In genomic region chr6:33217681-33218080, GRCh38 we compare ENCODE assay signal across 17 cellular contexts. TPM values are rescaled to one million over a fixed set of nuclear protein-coding genes. Genes with fewer than 3 reads are reported as not detected.
DNase-seq lines count a peak whose midpoint lies in the region; ATAC-seq and TF ChIP-seq lines count a peak whose summit lies in the region.
"Had no signal": no experiment of that assay in that cellular context is flagged by ENCODE, and none has a peak within 500 bp of the region (broad histone marks: within the 10 kb centered on the region; RNA-seq: fewer than 3 reads in every experiment).

No MANE protein-coding gene starts in this region.

- peaks cover 9% of the 10 kb centered on the region for H3K4me1 ChIP-seq in mammary epithelial cell (ENCODE audit: insufficient read depth, low read length)
- H3K4me1 ChIP-seq in breast epithelium: no peaks in the 10 kb centered on the region
- H3K4me1 ChIP-seq in sigmoid colon: peaks cover 0 to 14% (median 13%) of the 10 kb centered on the region in 4 donors

- BruUV-seq in mammary epithelial cell (replicated peaks; lab: Mats Ljungman, UMichigan): no TSS peak

- H3K4me3 ChIP-seq in mammary epithelial cell (replicated peaks in 1 of 3; ENCODE audit: insufficient read depth in 1 of 3, low read depth in 2 of 3, low read length in 3 of 3): no peak overlapping the region
- H3K4me3 ChIP-seq in breast epithelium: no peak overlapping the region
- no peak overlapping the region for H3K4me3 ChIP-seq in sigmoid colon

- dilution Hi-C loops in mammary epithelial cell (cut with HindIII; ENCODE audit: low sequenced_read_pairs): no loop called here

- no peaks in the 10 kb centered on the region for H4K20me1 ChIP-seq in mammary epithelial cell (ENCODE audit: insufficient read depth, low read length)

- TF ChIP-seq POLR2A in breast epithelium (IDR thresholded peaks at IDR 0.05) (no peak), sigmoid colon (IDR thresholded peaks at IDR 0.05) (no peak)

- DNase-seq in mammary epithelial cell (peak; percentile 30), breast epithelium (ENCODE audit: low spot score in 2 of 2) (no peak), M059J (ENCODE audit: low read depth) (peak; percentile 57), epithelial cell of prostate (ENCODE audit: low read depth, low spot score) (no peak), sigmoid colon (peak; percentile 38), SIG-M5 treated with dmso at 0.1 percent for 504 hours (lab: John Stamatoyannopoulos, UW; ENCODE audit: unreplicated experiment) (no peak), T-helper 2 cell (no peak)
- no peak for DNase-seq in stimulated activated naive B cell treated with anti-CD40 and anti-IgM and Interleukin-4, amounts not matched to agents 10 μg/mL and 1 μg/mL and 100 μg/mL, for 72 hours
- DNase-seq: CD4-positive, alpha-beta T cell; DMS79; NCI-H1105; NCI-H2081; NCI-H774; OCI-M1; RPMI8226; SHP77 treated with DMSO at 0.1 percent for 48 hours had no signal

- no peak overlapping the region for H3K9ac ChIP-seq in mammary epithelial cell (ENCODE audit: insufficient read depth, low read length)

- TF ChIP-seq EP300 in sigmoid colon (IDR thresholded peaks at IDR 0.05): no peak

- 73% methylated on average over 3 of the region's 3 CpGs for WGBS in mammary epithelial cell (ENCODE audit: low coverage, missing lambda C conversion rate)
- 65 to 76% methylated on average over 3 of the region's 3 CpGs for WGBS in sigmoid colon, 2 donors

- peaks cover 5% of the 10 kb centered on the region for H3K27me3 ChIP-seq in mammary epithelial cell (ENCODE audit: insufficient read depth, low read length)
- no peaks in the 10 kb centered on the region for H3K27me3 ChIP-seq in breast epithelium
- H3K27me3 ChIP-seq in sigmoid colon: no peaks in the 10 kb centered on the region

- H3K27ac Mint-ChIP-seq in stimulated activated naive B cell treated with anti-CD40 and anti-IgM and Interleukin-4, amounts not matched to agents 10 μg/mL and 1 μg/mL and 100 μg/mL, for 72 hours: no peak overlapping the region
- H3K27ac Mint-ChIP-seq: CD4-positive, alpha-beta T cell had no signal

- H3K79me2 ChIP-seq in mammary epithelial cell (ENCODE audit: insufficient read depth, low read length): no peaks in the 10 kb centered on the region

- H3K9me3 ChIP-seq in mammary epithelial cell (replicated peaks; ENCODE audit: insufficient read depth, low read length) (no peaks in the 10 kb centered on the region), breast epithelium (no peaks in the 10 kb centered on the region), sigmoid colon (no peaks in the 10 kb centered on the region)

- H3K9me3 Mint-ChIP-seq in stimulated activated naive B cell treated with anti-CD40 and anti-IgM and Interleukin-4, amounts not matched to agents 10 μg/mL and 1 μg/mL and 100 μg/mL, for 72 hours: no peaks in the 10 kb centered on the region
- H3K9me3 Mint-ChIP-seq: CD4-positive, alpha-beta T cell had no signal

- H3K4me3 Mint-ChIP-seq in stimulated activated naive B cell treated with anti-CD40 and anti-IgM and Interleukin-4, amounts not matched to agents 10 μg/mL and 1 μg/mL and 100 μg/mL, for 72 hours: no peak overlapping the region
- H3K4me3 Mint-ChIP-seq: CD4-positive, alpha-beta T cell had no signal

- in situ Hi-C loops in mammary epithelial cell (cut with MboI; ENCODE audit: low sequenced_read_pairs in 2 of 2): no loop called here

- intact Hi-C loops in mammary epithelial cell (cut with micrococcal nuclease) (no loop called here), breast epithelium (cut with DNase I; ENCODE audit: low total_unique reads) (no loop called here), sigmoid colon (cut with DNase I) (no loop called here)

- no peak for ATAC-seq in stimulated activated naive B cell treated with anti-CD40 and anti-IgM and Interleukin-4, amounts not matched to agents 10 μg/mL and 1 μg/mL and 100 μg/mL, for 72 hours (replicated peaks)
- ATAC-seq: SK-N-SH treated with all-trans-retinoic acid at 6 μM for 48 hours had no signal

- no peak for TF ChIP-seq CTCF in mammary epithelial cell (conservative IDR thresholded peaks at IDR 0.05 in 1 of 2, IDR thresholded peaks at IDR 0.05 in 1 of 2; ENCODE audit: extremely low read depth in 1 of 2, insufficient read depth in 1 of 2, low read depth in 1 of 2, low read length in 2 of 2)
- no peak for TF ChIP-seq CTCF in breast epithelium (IDR thresholded peaks at IDR 0.05)
- TF ChIP-seq CTCF in sigmoid colon (IDR thresholded peaks at IDR 0.05): no peak

- no peak overlapping the region for H3K4me2 ChIP-seq in mammary epithelial cell (ENCODE audit: insufficient read depth, low read depth, low read length)

- CTCF ChIA-PET in mammary epithelial cell (lab: Charles Lee; ENCODE audit: low non-redundant PET): no interaction called here

- no peaks in the 10 kb centered on the region for H3K36me3 ChIP-seq in mammary epithelial cell (ENCODE audit: insufficient read depth, low read length)
- no peaks in the 10 kb centered on the region for H3K36me3 ChIP-seq in breast epithelium
- no peaks in the 10 kb centered on the region for H3K36me3 ChIP-seq in sigmoid colon

- H3K36me3 Mint-ChIP-seq in stimulated activated naive B cell treated with anti-CD40 and anti-IgM and Interleukin-4, amounts not matched to agents 10 μg/mL and 1 μg/mL and 100 μg/mL, for 72 hours: peaks cover 3 to 8% of the 10 kb centered on the region in 2 donors

- peaks cover 61 to 62% of the 10 kb centered on the region in 2 donors for H3K27me3 Mint-ChIP-seq in stimulated activated naive B cell treated with anti-CD40 and anti-IgM and Interleukin-4, amounts not matched to agents 10 μg/mL and 1 μg/mL and 100 μg/mL, for 72 hours

- no peak overlapping the region for H2AFZ ChIP-seq in mammary epithelial cell (ENCODE audit: low read depth, low read length)

- H3K4me1 Mint-ChIP-seq in stimulated activated naive B cell treated with anti-CD40 and anti-IgM and Interleukin-4, amounts not matched to agents 10 μg/mL and 1 μg/mL and 100 μg/mL, for 72 hours: peaks cover 16 to 17% of the 10 kb centered on the region in 2 donors

- no peak overlapping the region for H3K27ac ChIP-seq in mammary epithelial cell (ENCODE audit: insufficient read depth, low read depth, low read length)
- H3K27ac ChIP-seq in breast epithelium: no peak overlapping the region
- peak overlapping the region; percentile 58 for H3K27ac ChIP-seq in epithelial cell of prostate
- H3K27ac ChIP-seq in sigmoid colon: no peak overlapping the region

RNA-seq across cellular contexts. Expression of gene RING1, which starts 9.4 kb away (rescaled TPM):
- 10 to 100 TPM; 13.0 to 31.8 TPM for total RNA-seq in mammary epithelial cell
- polyA plus RNA-seq in mammary epithelial cell: 17.0 TPM
- 22.9 TPM for polyA minus RNA-seq in mammary epithelial cell
- total RNA-seq in breast epithelium: 10 to 100 TPM; 11.8 to 20.6 (median 19.5) TPM
- total RNA-seq in M059J (2014; rRNA removed; shearing (Covaris generic)): 44.2 and 48.5 TPM in 2 replicates
- 10 to 100 TPM; 13.2 to 18.1 (median 17.1) TPM for total RNA-seq in sigmoid colon
- polyA plus RNA-seq in sigmoid colon: 10 to 100 TPM; 27.7 to 36.0 (median 32.7) TPM

RNA-seq across cellular contexts. Expression of gene HSD17B8, which starts 13.2 kb away (rescaled TPM):
- total RNA-seq in mammary epithelial cell (10 to 100 TPM in 1 of 2 donors, 1 to 10 TPM in 1; 4.7 to 16.0 TPM), breast epithelium (10 to 100 TPM; 17.0 to 33.8 (median 18.4) TPM), sigmoid colon (10 to 100 TPM in 3 of 4 donors, not detected in 1; 17.3 to 19.0 (median 18.9) TPM)
- polyA plus RNA-seq in mammary epithelial cell (25.7 TPM), sigmoid colon (10 to 100 TPM; 18.6 to 27.3 (median 21.3) TPM)
- polyA minus RNA-seq in mammary epithelial cell: 4.4 TPM
- total RNA-seq in M059J (2014; rRNA removed; shearing (Covaris generic)): 0.32 TPM in 1 of 2 replicates, not detected in the other

RNA-seq across cellular contexts. Expression of gene SLC39A7, which starts 17.0 kb away (rescaled TPM):
- 10 to 100 TPM; 52.8 to 99.3 TPM for total RNA-seq in mammary epithelial cell
- polyA plus RNA-seq in mammary epithelial cell: 50.5 TPM
- polyA minus RNA-seq in mammary epithelial cell: 73.0 TPM
- total RNA-seq in breast epithelium: 10 to 100 TPM; 55.0 to 79.3 (median 74.1) TPM
- total RNA-seq in M059J (2014; rRNA removed; shearing (Covaris generic)): 140 and 234 TPM in 2 replicates
- total RNA-seq in sigmoid colon: 10 to 100 TPM; 48.7 to 52.1 (median 49.8) TPM
- polyA plus RNA-seq in sigmoid colon: 100 to 1,000 TPM in 1 of 3 donors, 10 to 100 TPM in 2; 31.2 to 189 (median 31.2) TPM

RNA-seq across cellular contexts. Expression of gene RXRB, which starts 17.2 kb away (rescaled TPM):
- total RNA-seq in mammary epithelial cell: 10 to 100 TPM; 15.0 to 30.7 TPM
- 24.8 TPM for polyA plus RNA-seq in mammary epithelial cell
- polyA minus RNA-seq in mammary epithelial cell: 31.6 TPM
- total RNA-seq in breast epithelium: 10 to 100 TPM; 27.4 to 39.1 (median 27.5) TPM
- total RNA-seq in M059J (2014; rRNA removed; shearing (Covaris generic)): 18.4 and 28.7 TPM in 2 replicates
- total RNA-seq in sigmoid colon: 10 to 100 TPM; 27.8 to 32.4 (median 30.4) TPM
- polyA plus RNA-seq in sigmoid colon: 10 to 100 TPM; 15.6 to 33.2 (median 16.2) TPM

RNA-seq across cellular contexts. Expression of gene COL11A2, which starts 25.4 kb away (rescaled TPM):
- total RNA-seq in mammary epithelial cell: under 1 TPM; 0.17 to 0.45 TPM
- 0.12 TPM for polyA plus RNA-seq in mammary epithelial cell
- polyA minus RNA-seq in mammary epithelial cell: not detected
- total RNA-seq in breast epithelium: 1 to 10 TPM in 1 of 3 donors, under 1 TPM in 2; 0.32 to 1.0 (median 0.98) TPM
- total RNA-seq in M059J (2014; rRNA removed; shearing (Covaris generic)): 0.02 TPM in 1 of 2 replicates, not detected in the other
- 1 to 10 TPM in 1 of 4 donors, under 1 TPM in 2, not detected in 1; 0.16 to 1.4 (median 0.41) TPM for total RNA-seq in sigmoid colon
- under 1 TPM in 1 of 3 donors, not detected in 2; 0.60 TPM for polyA plus RNA-seq in sigmoid colon

Comparison
In these comparisons a context has a peak if more than half of its experiments do, and no peak if none do; other contexts are left out.
1. DNase-seq: peak in mammary epithelial cell (single experiment), M059J (single experiment) and sigmoid colon (single experiment); none in breast epithelium (0 of 2), epithelial cell of prostate (single experiment), stimulated activated naive B cell treated with anti-CD40 and anti-IgM and Interleukin-4, amounts not matched to agents 10 μg/mL and 1 μg/mL and 100 μg/mL, for 72 hours (single experiment), SIG-M5 treated with dmso at 0.1 percent for 504 hours (single experiment) and T-helper 2 cell (0 of 5).